In the genomic region with DNA sequence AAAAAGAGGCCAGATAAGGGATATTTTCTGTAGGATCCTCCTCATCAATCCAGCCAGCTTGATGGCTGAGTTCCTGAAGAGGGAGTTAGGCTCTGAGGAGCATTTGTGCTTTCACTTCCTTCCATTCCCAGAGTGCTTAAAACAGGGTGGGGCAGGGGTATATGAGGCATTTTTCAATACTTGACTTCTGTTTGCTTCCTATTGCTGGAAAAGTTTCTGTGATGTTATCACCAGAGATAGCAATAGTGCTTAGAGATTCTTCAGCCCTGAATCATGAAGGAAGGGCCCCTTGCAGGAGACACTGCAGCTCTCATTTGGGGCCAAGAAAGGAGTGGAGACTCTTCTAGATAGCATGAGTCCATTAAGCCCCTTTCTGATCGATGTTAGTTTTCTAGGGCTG, we compare ENCODE assay signal across 21 cellular contexts.
DNase-seq lines count a peak whose midpoint lies in the region; ATAC-seq and TF ChIP-seq lines count a peak whose summit lies in the region.
"Had no signal": no experiment of that assay in that cellular context is flagged by ENCODE, and none has a peak within 500 bp of the region (broad histone marks: within the 10 kb centered on the region; RNA-seq: fewer than 3 reads in every experiment).

No MANE protein-coding gene starts in this region.

- H3K4me1 Mint-ChIP-seq in CD4-positive, alpha-beta T cell (ENCODE audit: low read depth): peaks cover 56% of the 10 kb centered on the region
- H3K4me1 Mint-ChIP-seq in dendritic cell treated with granulocyte-macrophage colony-stimulating factor and Interleukin-4, amounts not matched to agents 40 ng/mL and 50 ng/mL, for 4 days (ENCODE audit: low read depth): no peaks in the 10 kb centered on the region
- H3K4me1 Mint-ChIP-seq: nephron had no signal

- H3K27me3 ChIP-seq in CD4-positive, alpha-beta T cell (ENCODE audit: control insufficient read depth, insufficient read depth, low read length): no peaks in the 10 kb centered on the region
- H3K27me3 ChIP-seq: BE2C, SJCRH30, spleen, tibial nerve had no signal

- no peaks in the 10 kb centered on the region for H3K9me3 ChIP-seq in CD4-positive, alpha-beta T cell (ENCODE audit: control insufficient read depth, low read length)
- H3K9me3 ChIP-seq: BE2C, prostate gland, SJCRH30, spleen, tibial nerve had no signal

- TF ChIP-seq CTCF in CD4-positive, alpha-beta T cell (IDR thresholded peaks at IDR 0.05): no peak

- no peaks in the 10 kb centered on the region for H3K36me3 Mint-ChIP-seq in CD4-positive, alpha-beta T cell (ENCODE audit: low read depth)
- no peaks in the 10 kb centered on the region for H3K36me3 Mint-ChIP-seq in dendritic cell treated with granulocyte-macrophage colony-stimulating factor and Interleukin-4, amounts not matched to agents 40 ng/mL and 50 ng/mL, for 4 days (ENCODE audit: low read depth)
- H3K36me3 Mint-ChIP-seq: activated CD4-positive, alpha-beta memory T cell treated with anti-CD3 and anti-CD28 coated beads for 36 hours; memory B cell had no signal

- DNase-seq in CD4-positive, alpha-beta T cell: no peak
- peak; percentile 7 for DNase-seq in GM03348 (ENCODE audit: low spot score)
- DNase-seq in KG1 (lab: John Stamatoyannopoulos, UW): peak; percentile 0
- DNase-seq in NCI-H1048 (lab: John Stamatoyannopoulos, UW): no peak
- DNase-seq in GM19238 (ENCODE audit: insufficient read length, low spot score): no peak
- DNase-seq: activated CD4-positive, alpha-beta memory T cell treated with anti-CD3 and anti-CD28 coated beads for 36 hours; amygdala; BE2C; cerebellar nuclear complex; kidney; NCI-H526 treated with DMSO at 0.1 percent for 48 hours; OCI-M1; SJCRH30; spleen had no signal

- intact Hi-C loops in CD4-positive, alpha-beta T cell (cut with DNase I, micrococcal nuclease): no loop called here
- intact Hi-C loops in dendritic cell treated with granulocyte-macrophage colony-stimulating factor and Interleukin-4, amounts not matched to agents 40 ng/mL and 50 ng/mL, for 4 days (cut with micrococcal nuclease): no loop called here

- H3K27ac Mint-ChIP-seq in CD4-positive, alpha-beta T cell: peak overlapping the region; percentile 56
- peak overlapping the region; percentile 46 for H3K27ac Mint-ChIP-seq in dendritic cell treated with granulocyte-macrophage colony-stimulating factor and Interleukin-4, amounts not matched to agents 40 ng/mL and 50 ng/mL, for 4 days
- H3K27ac Mint-ChIP-seq: activated CD4-positive, alpha-beta memory T cell treated with anti-CD3 and anti-CD28 coated beads for 36 hours; memory B cell; nephron had no signal

- no peak overlapping the region for H3K27ac ChIP-seq in CD4-positive, alpha-beta T cell (ENCODE audit: low read depth, low read length)
- H3K27ac ChIP-seq: prostate gland, SJCRH30, tibial nerve had no signal

- peak overlapping the region; percentile 48 for H3K4me3 Mint-ChIP-seq in CD4-positive, alpha-beta T cell
- H3K4me3 Mint-ChIP-seq in dendritic cell treated with granulocyte-macrophage colony-stimulating factor and Interleukin-4, amounts not matched to agents 40 ng/mL and 50 ng/mL, for 4 days: no peak overlapping the region
- H3K4me3 Mint-ChIP-seq: activated CD4-positive, alpha-beta memory T cell treated with anti-CD3 and anti-CD28 coated beads for 36 hours; memory B cell; nephron had no signal

- no peaks in the 10 kb centered on the region for H3K9me3 Mint-ChIP-seq in CD4-positive, alpha-beta T cell
- H3K9me3 Mint-ChIP-seq in dendritic cell treated with granulocyte-macrophage colony-stimulating factor and Interleukin-4, amounts not matched to agents 40 ng/mL and 50 ng/mL, for 4 days: no peaks in the 10 kb centered on the region
- H3K9me3 Mint-ChIP-seq: activated CD4-positive, alpha-beta memory T cell treated with anti-CD3 and anti-CD28 coated beads for 36 hours; memory B cell; nephron had no signal

- CTCF ChIA-PET in CD4-positive, alpha-beta T cell (lab: Charles Lee): no interaction called here

- H3K27me3 Mint-ChIP-seq in CD4-positive, alpha-beta T cell: no peaks in the 10 kb centered on the region
- H3K27me3 Mint-ChIP-seq in dendritic cell treated with granulocyte-macrophage colony-stimulating factor and Interleukin-4, amounts not matched to agents 40 ng/mL and 50 ng/mL, for 4 days: no peaks in the 10 kb centered on the region
- H3K27me3 Mint-ChIP-seq: activated CD4-positive, alpha-beta memory T cell treated with anti-CD3 and anti-CD28 coated beads for 36 hours; memory B cell had no signal

- ATAC-seq in CD4-positive, alpha-beta T cell (ENCODE audit: poor library complexity): no peak
- no peak for ATAC-seq in GM18861 (IDR thresholded peaks at IDR 0.05; ENCODE audit: unreplicated experiment)
- no peak for ATAC-seq in GM21367 (IDR thresholded peaks at IDR 0.05; ENCODE audit: unreplicated experiment)

- POLR2A ChIA-PET in CD4-positive, alpha-beta T cell (lab: Charles Lee): interaction anchor here (1.6 kb wide), 1 partner anchor 14 kb away, joined by 7 read pairs; no protein-coding TSS in a partner anchor

Comparison
In these comparisons a context has a peak if more than half of its experiments do, and no peak if none do; other contexts are left out.
1. DNase-seq: peak in GM03348 (single experiment) and KG1 (single experiment); none in CD4-positive, alpha-beta T cell (0 of 10), NCI-H1048 (single experiment) and GM19238 (single experiment).